16 cellular contexts compared by ENCODE assay signal in the genomic region with DNA sequence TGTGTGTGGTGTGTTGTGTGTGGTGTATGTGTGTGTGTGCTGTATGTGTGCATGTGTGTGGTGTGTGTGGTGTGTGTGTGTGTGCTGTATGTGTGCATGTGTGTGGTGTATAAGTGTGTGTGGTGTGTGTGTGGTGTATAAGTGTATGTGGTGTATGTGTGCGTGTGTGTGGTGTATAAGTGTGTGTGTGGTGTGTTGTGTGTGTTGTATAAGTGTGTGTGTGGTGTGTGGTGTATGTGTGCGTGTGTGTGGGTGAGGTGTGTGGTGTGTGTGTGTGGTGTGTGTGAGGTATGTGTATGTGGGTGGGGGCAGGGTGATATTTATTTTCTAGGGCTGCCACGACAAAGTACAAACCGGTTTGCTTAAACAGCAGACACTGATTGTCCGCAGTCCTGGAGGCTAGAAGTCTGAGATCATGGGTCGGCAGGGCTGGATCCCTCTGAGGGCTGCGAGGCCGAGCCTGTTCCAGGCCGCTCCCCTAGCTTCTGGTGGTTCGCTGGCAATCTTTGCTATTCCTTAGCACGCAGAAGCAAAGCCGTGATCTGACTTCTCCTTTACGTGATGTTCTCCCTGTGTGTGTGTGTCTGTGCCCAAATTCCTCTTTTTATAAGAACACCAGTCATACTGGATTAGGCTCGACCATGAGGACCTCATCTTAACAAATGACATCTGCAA.
DNase-seq lines count a peak whose midpoint lies in the region; ATAC-seq lines count a peak whose summit lies in the region.
"Had no signal": no experiment of that assay in that cellular context is flagged by ENCODE, and none has a peak within 500 bp of the region (broad histone marks: within the 10 kb centered on the region; RNA-seq: fewer than 3 reads in every experiment).

No MANE protein-coding gene starts in this region.

- H2BK120ac ChIP-seq in mesendoderm (ENCODE audit: low read depth, low read length), result no peak overlapping the region

- H3K4me3 ChIP-seq in mesendoderm (ENCODE audit: low read length), result no peak overlapping the region
- H3K4me3 ChIP-seq: uterus had no signal

- H3K79me1 ChIP-seq in mesendoderm (ENCODE audit: low read length), result peaks cover 9% of the 10 kb centered on the region

- no peak overlapping the region for H3K9ac ChIP-seq in mesendoderm (ENCODE audit: low read length)

- H3K9me3 Mint-ChIP-seq in activated naive CD4-positive, alpha-beta T cell treated with anti-CD3 and anti-CD28 coated beads, Interleukin-2, amount 10 ng/mL, durations not matched to agents 7 days and 5 days, result no peaks in the 10 kb centered on the region
- H3K9me3 Mint-ChIP-seq: activated CD4-positive, alpha-beta memory T cell treated with anti-CD3 and anti-CD28 coated beads, Interleukin-2, amount 10 ng/mL, durations not matched to agents 7 days and 5 days; IgD-negative memory B cell; natural killer cell treated with Interleukin-12 subunit alpha and Interleukin-12 subunit beta and Interleukin-15 and Interleukin-18, amount 100 ng/mL, for 72 hours; T-helper 1 cell treated with Interleukin-12 subunit alpha and Interleukin-12 subunit beta and Interleukin-4 antibody, amounts not matched to agents 30 μg/mL and 1 μg/mL, for 36 hours had no signal

- H2AK5ac ChIP-seq in mesendoderm (ENCODE audit: low read length), result no peak overlapping the region

- H3K4me1 ChIP-seq in mesendoderm (ENCODE audit: control insufficient read depth, low read depth, low read length), result no peaks in the 10 kb centered on the region
- H3K4me1 ChIP-seq: uterus had no signal

- H3K56ac ChIP-seq in mesendoderm (ENCODE audit: low read length), result no peak overlapping the region

- intact Hi-C loops in cardiac septum (cut with DNase I), result no loop called here

- H3K27me3 ChIP-seq in mesendoderm (ENCODE audit: insufficient read depth, low read length, poor library complexity), result no peaks in the 10 kb centered on the region
- H3K27me3 ChIP-seq: uterus had no signal

- WGBS in mesendoderm (ENCODE audit: extremely low coverage, insufficient coverage, low lambda C conversion rate), result 100% methylated on average over 2 of the region's 14 CpGs

- H3K4me1 Mint-ChIP-seq in activated naive CD4-positive, alpha-beta T cell treated with anti-CD3 and anti-CD28 coated beads, Interleukin-2, amount 10 ng/mL, durations not matched to agents 7 days and 5 days, result peaks cover 4% of the 10 kb centered on the region

- no peak overlapping the region for H2BK5ac ChIP-seq in mesendoderm (ENCODE audit: low read length)

- CTCF ChIA-PET in activated naive CD4-positive, alpha-beta T cell treated with anti-CD3 and anti-CD28 coated beads, Interleukin-2, amount 10 ng/mL, durations not matched to agents 7 days and 5 days (lab: Charles Lee), result no interaction called here

- H2BK15ac ChIP-seq in mesendoderm (replicated peaks; ENCODE audit: low read depth), result no peak overlapping the region

- H3K23ac ChIP-seq in mesendoderm (ENCODE audit: low read length), result no peak overlapping the region

- no peak overlapping the region for H4K5ac ChIP-seq in mesendoderm (ENCODE audit: low read length)

- ATAC-seq in GM18870 (IDR thresholded peaks at IDR 0.05; ENCODE audit: unreplicated experiment), result no peak
- ATAC-seq: natural killer cell treated with Interleukin-12 subunit alpha and Interleukin-12 subunit beta and Interleukin-15 and Interleukin-18, amount 100 ng/mL, for 72 hours had no signal

- no peaks in the 10 kb centered on the region for H3K79me2 ChIP-seq in mesendoderm (ENCODE audit: control insufficient read depth, insufficient read depth, low read length)

- H3K36me3 ChIP-seq in mesendoderm (ENCODE audit: control insufficient read depth, insufficient read depth, low read length), result no peaks in the 10 kb centered on the region
- H3K36me3 ChIP-seq: uterus had no signal

- peaks cover 5% of the 10 kb centered on the region for H3K27me3 Mint-ChIP-seq in activated naive CD4-positive, alpha-beta T cell treated with anti-CD3 and anti-CD28 coated beads, Interleukin-2, amount 10 ng/mL, durations not matched to agents 7 days and 5 days
- H3K27me3 Mint-ChIP-seq: activated CD4-positive, alpha-beta memory T cell treated with anti-CD3 and anti-CD28 coated beads, Interleukin-2, amount 10 ng/mL, durations not matched to agents 7 days and 5 days; IgD-negative memory B cell; natural killer cell treated with Interleukin-12 subunit alpha and Interleukin-12 subunit beta and Interleukin-15 and Interleukin-18, amount 100 ng/mL, for 72 hours had no signal

- no peak overlapping the region for H3K18ac ChIP-seq in mesendoderm (ENCODE audit: low read length)

- no peak overlapping the region for H3K4me2 ChIP-seq in mesendoderm (ENCODE audit: low read length)

- no peak overlapping the region for H3K4ac ChIP-seq in mesendoderm (ENCODE audit: low read depth, low read length)

- H3K36me3 Mint-ChIP-seq in activated naive CD4-positive, alpha-beta T cell treated with anti-CD3 and anti-CD28 coated beads, Interleukin-2, amount 10 ng/mL, durations not matched to agents 7 days and 5 days, result no peaks in the 10 kb centered on the region
- H3K36me3 Mint-ChIP-seq: IgD-negative memory B cell; natural killer cell treated with Interleukin-12 subunit alpha and Interleukin-12 subunit beta and Interleukin-15 and Interleukin-18, amount 100 ng/mL, for 72 hours had no signal

- H3K4me3 Mint-ChIP-seq in activated naive CD4-positive, alpha-beta T cell treated with anti-CD3 and anti-CD28 coated beads, Interleukin-2, amount 10 ng/mL, durations not matched to agents 7 days and 5 days, result no peak overlapping the region
- H3K4me3 Mint-ChIP-seq: activated CD4-positive, alpha-beta memory T cell treated with anti-CD3 and anti-CD28 coated beads, Interleukin-2, amount 10 ng/mL, durations not matched to agents 7 days and 5 days; IgD-negative memory B cell; natural killer cell treated with Interleukin-12 subunit alpha and Interleukin-12 subunit beta and Interleukin-15 and Interleukin-18, amount 100 ng/mL, for 72 hours; T-helper 1 cell treated with Interleukin-12 subunit alpha and Interleukin-12 subunit beta and Interleukin-4 antibody, amounts not matched to agents 30 μg/mL and 1 μg/mL, for 36 hours had no signal

- no peak overlapping the region for H3K27ac ChIP-seq in mesendoderm (ENCODE audit: low read depth, low read length)
- H3K27ac ChIP-seq: uterus had no signal

- no peak overlapping the region for H4K8ac ChIP-seq in mesendoderm (ENCODE audit: low read depth, low read length)

- DNase-seq in GDM1 (lab: John Stamatoyannopoulos, UW), result peak; percentile 81
- peak; percentile 37 for DNase-seq in SK-N-DZ (ENCODE audit: low spot score)
- DNase-seq in cardiac septum (ENCODE audit: low spot score), result peak; percentile 70
- DNase-seq in pons (ENCODE audit: low spot score), result peak; percentile 43
- no peak for DNase-seq in NCI-H82 (lab: John Stamatoyannopoulos, UW)
- no peak for DNase-seq in mesendoderm
- no peak for DNase-seq in activated naive CD4-positive, alpha-beta T cell treated with anti-CD3 and anti-CD28 coated beads, Interleukin-2, amount 10 ng/mL, durations not matched to agents 7 days and 5 days
- DNase-seq: activated CD4-positive, alpha-beta memory T cell treated with anti-CD3 and anti-CD28 coated beads, Interleukin-2, amount 10 ng/mL, durations not matched to agents 7 days and 5 days; activated naive CD4-positive, alpha-beta T cell treated with anti-CD3 and anti-CD28 coated beads, Interleukin-2, amount 50 U/mL, for 16 hours; cortex of kidney; NCI-H2081 treated with DMSO at 0.1 percent for 48 hours had no signal

- H3K27ac Mint-ChIP-seq in activated naive CD4-positive, alpha-beta T cell treated with anti-CD3 and anti-CD28 coated beads, Interleukin-2, amount 10 ng/mL, durations not matched to agents 7 days and 5 days, result no peak overlapping the region
- H3K27ac Mint-ChIP-seq: activated CD4-positive, alpha-beta memory T cell treated with anti-CD3 and anti-CD28 coated beads, Interleukin-2, amount 10 ng/mL, durations not matched to agents 7 days and 5 days; IgD-negative memory B cell; natural killer cell treated with Interleukin-12 subunit alpha and Interleukin-12 subunit beta and Interleukin-15 and Interleukin-18, amount 100 ng/mL, for 72 hours; T-helper 1 cell treated with Interleukin-12 subunit alpha and Interleukin-12 subunit beta and Interleukin-4 antibody, amounts not matched to agents 30 μg/mL and 1 μg/mL, for 36 hours had no signal

Comparison
In these comparisons a context has a peak if more than half of its experiments do, and no peak if none do; other contexts are left out.
1. DNase-seq: peak in GDM1 (single experiment), SK-N-DZ (single experiment), cardiac septum (single experiment) and pons (single experiment); none in NCI-H82 (single experiment), mesendoderm (single experiment) and activated naive CD4-positive, alpha-beta T cell treated with anti-CD3 and anti-CD28 coated beads, Interleukin-2, amount 10 ng/mL, durations not matched to agents 7 days and 5 days (single experiment).